In genomic region chr6:37048851-37049734, GRCh38 we compare ENCODE assay signal across 8 cellular contexts. TPM values are rescaled to one million over a fixed set of nuclear protein-coding genes. Genes with fewer than 3 reads are reported as not detected.
A peak's percentile ranks its signal among the peaks of the same experiment; 100 is the strongest.
DNase-seq lines count a peak whose midpoint lies in the region; ATAC-seq, FAIRE-seq and TF ChIP-seq lines count a peak whose summit lies in the region.

No MANE protein-coding gene starts in this region.

- H3K27ac Mint-ChIP-seq in brain: peak overlapping the region in 3 of 5 experiments; percentile 21 to 78 (median 63)
- H3K27ac Mint-ChIP-seq in stimulated activated naive CD8-positive, alpha-beta T cell treated with anti-CD3 and anti-CD28 coated beads, Interleukin-15, amount 100 ng/mL, for 72 hours: peak overlapping the region; percentile 97 to 99

- no peaks in the 10 kb centered on the region for H3K36me3 Mint-ChIP-seq in brain

- H3K4me3 Mint-ChIP-seq in brain: no peak overlapping the region
- peak overlapping the region; percentile 93 to 96 for H3K4me3 Mint-ChIP-seq in stimulated activated naive CD8-positive, alpha-beta T cell treated with anti-CD3 and anti-CD28 coated beads, Interleukin-15, amount 100 ng/mL, for 72 hours

- H3K9me3 Mint-ChIP-seq in brain: peaks cover 0 to 7% (median 0%) of the 10 kb centered on the region in 5 experiments
- peaks cover 0 to 4% of the 10 kb centered on the region in 2 donors for H3K9me3 Mint-ChIP-seq in stimulated activated naive CD8-positive, alpha-beta T cell treated with anti-CD3 and anti-CD28 coated beads, Interleukin-15, amount 100 ng/mL, for 72 hours

- no peak for DNase-seq in GM12891 (ENCODE audit: insufficient read length, low spot score)
- DNase-seq in T1000 (lab: John Stamatoyannopoulos, UW): peak; percentile 48
- DNase-seq in myocyte (ENCODE audit: low read depth): peak; percentile 87
- DNase-seq in stimulated activated naive CD8-positive, alpha-beta T cell treated with anti-CD3 and anti-CD28 coated beads, Interleukin-15, amount 100 ng/mL, for 72 hours: peak; percentile 56 to 85
- no peak for DNase-seq in NCI-H82 (lab: John Stamatoyannopoulos, UW)
- DNase-seq in hippocampal formation (lab: John Stamatoyannopoulos, UW): no peak

- peaks cover 26% of the 10 kb centered on the region for H3K4me1 Mint-ChIP-seq in brain
- H3K4me1 Mint-ChIP-seq in stimulated activated naive CD8-positive, alpha-beta T cell treated with anti-CD3 and anti-CD28 coated beads, Interleukin-15, amount 100 ng/mL, for 72 hours: peaks cover 66% of the 10 kb centered on the region

- TF ChIP-seq CTCF in brain (conservative IDR thresholded peaks at IDR 0.05): no peak

- peak; percentile 64 for ATAC-seq in HG02870 (IDR thresholded peaks at IDR 0.05; ENCODE audit: unreplicated experiment)
- peak; percentile 67 for ATAC-seq in stimulated activated naive CD8-positive, alpha-beta T cell treated with anti-CD3 and anti-CD28 coated beads, Interleukin-15, amount 100 ng/mL, for 72 hours

- peak; percentile 80 for FAIRE-seq in GM12891 (lab: Jason Lieb, UNC)

- no peak for TF ChIP-seq POLR2A in GM12891 (IDR thresholded peaks at IDR 0.05; ENCODE audit: low read depth, low read length)

- peaks cover 6% of the 10 kb centered on the region for H3K27me3 Mint-ChIP-seq in brain
- H3K27me3 Mint-ChIP-seq in stimulated activated naive CD8-positive, alpha-beta T cell treated with anti-CD3 and anti-CD28 coated beads, Interleukin-15, amount 100 ng/mL, for 72 hours: no peaks in the 10 kb centered on the region

TF ChIP-seq in GM12891, 5 proteins besides CTCF, POLR2A, EP300 and RAD21:
- TF ChIP-seq TAF1 (IDR thresholded peaks at IDR 0.05; ENCODE audit: low read depth, low read length): 0 out of 2 replicates have a peak, but pooled peaks have one; percentile 22
- TF ChIP-seq SPI1 (IDR thresholded peaks at IDR 0.05; ENCODE audit: low read depth, low read length): no peak

RNA-seq across cellular contexts. Expression of gene FGD2, which starts 43.6 kb away (rescaled TPM):
- polyA plus RNA-seq in GM12891 (2012; ENCODE audit: low read depth, missing spikeins): 6.1 TPM
- 0.58 TPM for polyA plus RNA-seq in brain (ENCODE audit: insufficient read depth, low read depth, low replicate concordance)
- not detected in 2 replicates for total RNA-seq in myocyte
- polyA plus RNA-seq in myocyte (2012): not detected

Comparison
In these comparisons a context has a peak if more than half of its experiments do, and no peak if none do; other contexts are left out.
1. DNase-seq: peak in T1000 (single experiment), myocyte (single experiment) and stimulated activated naive CD8-positive, alpha-beta T cell treated with anti-CD3 and anti-CD28 coated beads, Interleukin-15, amount 100 ng/mL, for 72 hours (2 of 2); none in GM12891 (single experiment), NCI-H82 (single experiment) and hippocampal formation (0 of 2).
2. H3K4me3 Mint-ChIP-seq: peak in stimulated activated naive CD8-positive, alpha-beta T cell treated with anti-CD3 and anti-CD28 coated beads, Interleukin-15, amount 100 ng/mL, for 72 hours (2 of 2); none in brain (0 of 5).